ENCODE assay signal across 8 cellular contexts in the genomic region with DNA sequence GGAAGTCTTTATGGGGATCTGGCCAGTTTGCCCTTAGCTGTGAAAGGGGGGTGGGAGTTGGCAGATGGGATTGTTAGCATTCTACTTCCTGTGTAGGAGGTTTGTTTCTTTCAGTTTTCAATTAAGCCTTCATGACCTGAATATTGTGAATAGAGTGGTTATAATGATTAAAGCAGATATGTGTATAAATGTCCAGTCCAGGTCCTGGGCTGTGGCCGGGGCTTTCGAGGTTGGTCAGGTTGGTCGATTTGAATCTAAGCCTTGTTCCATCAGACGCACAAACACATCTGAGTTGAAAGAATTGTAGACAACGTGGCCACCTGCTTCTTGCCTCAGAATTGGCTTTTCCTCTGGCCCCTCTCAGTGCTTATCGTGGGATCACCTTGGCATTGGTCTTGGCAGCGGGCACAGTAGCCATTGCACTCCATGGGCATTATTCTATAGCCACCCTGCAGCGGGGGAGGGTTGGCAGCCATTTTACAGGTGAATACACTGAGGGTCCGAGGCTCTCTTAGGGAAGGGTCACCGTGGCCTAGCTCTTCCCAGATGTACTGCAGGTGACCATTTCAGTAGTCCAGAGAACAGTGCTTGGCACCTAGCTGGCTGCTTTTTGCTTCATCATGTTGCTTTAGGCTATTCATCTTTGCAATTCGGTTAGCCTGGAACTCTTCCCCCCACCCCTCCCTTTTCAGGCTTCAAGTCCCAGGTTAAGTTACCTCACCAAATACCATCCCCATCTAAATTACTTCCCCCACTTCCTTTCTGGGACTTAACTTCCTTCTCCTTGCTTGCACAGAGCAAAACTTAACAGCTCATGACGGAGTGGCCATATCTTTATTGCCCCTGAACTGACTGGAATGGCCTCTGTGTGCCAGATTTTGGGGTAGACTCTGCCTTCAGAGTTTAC. TPM values are rescaled to one million over a fixed set of nuclear protein-coding genes. Genes with fewer than 3 reads are reported as not detected.
DNase-seq lines count a peak whose midpoint lies in the region; ATAC-seq and TF ChIP-seq lines count a peak whose summit lies in the region.

No MANE protein-coding gene starts in this region.

- peaks cover 36% of the 10 kb centered on the region for H3K4me1 Mint-ChIP-seq in T-helper 2 cell treated with Interferon-gamma antibody and Interleukin-4, amounts not matched to agents 5 μg/mL and 100 μg/mL, for 36 hours (ENCODE audit: low read depth)

- H3K36me3 Mint-ChIP-seq in T-helper 2 cell treated with Interferon-gamma antibody and Interleukin-4, amounts not matched to agents 5 μg/mL and 100 μg/mL, for 36 hours (ENCODE audit: low read depth) = peaks cover 20% of the 10 kb centered on the region

- H3K4me1 ChIP-seq in lower lobe of right lung = peaks cover 40% of the 10 kb centered on the region
- peaks cover 31% of the 10 kb centered on the region for H3K4me1 ChIP-seq in upper lobe of right lung

- DNase-seq in T-helper 2 cell treated with Interferon-gamma antibody and Interleukin-4, amounts not matched to agents 5 μg/mL and 100 μg/mL, for 36 hours (ENCODE audit: low spot score) = no peak
- no peak for DNase-seq in T-helper 2 cell
- DNase-seq in astrocyte of the spinal cord (ENCODE audit: low read depth, low spot score) = no peak
- DNase-seq in lower lobe of right lung = no peak
- peak; percentile 60 for DNase-seq in upper lobe of right lung
- DNase-seq in dedifferentiated amniotic fluid mesenchymal stem cell (ENCODE audit: extremely low spot score) = no peak
- DNase-seq in NCI-H1092 treated with DMSO at 0.1 percent for 48 hours (lab: John Stamatoyannopoulos, UW) = no peak

- no peaks in the 10 kb centered on the region for H3K9me3 Mint-ChIP-seq in T-helper 2 cell treated with Interferon-gamma antibody and Interleukin-4, amounts not matched to agents 5 μg/mL and 100 μg/mL, for 36 hours

- ATAC-seq in lower lobe of right lung = peak; percentile 22 to 36
- ATAC-seq in upper lobe of right lung = peak; percentile 30

- peak overlapping the region; percentile 89 for H3K27ac Mint-ChIP-seq in T-helper 2 cell treated with Interferon-gamma antibody and Interleukin-4, amounts not matched to agents 5 μg/mL and 100 μg/mL, for 36 hours

- intact Hi-C loops in lower lobe of right lung (cut with DNase I) = no loop called here
- intact Hi-C loops in upper lobe of right lung (cut with DNase I) = no loop called here

- H3K4me3 ChIP-seq in astrocyte of the spinal cord (ENCODE audit: low read depth, low read length) (peak overlapping the region; percentile 97), lower lobe of right lung (peak overlapping the region; percentile 99), upper lobe of right lung (peak overlapping the region; percentile 97)

- TF ChIP-seq CTCF in astrocyte of the spinal cord (IDR thresholded peaks at IDR 0.05; ENCODE audit: low read depth, low read length) = no peak
- no peak for TF ChIP-seq CTCF in lower lobe of right lung (IDR thresholded peaks at IDR 0.05)
- TF ChIP-seq CTCF in upper lobe of right lung (IDR thresholded peaks at IDR 0.05) = no peak

- in situ Hi-C loops in astrocyte of the spinal cord (cut with HindIII; ENCODE audit: low sequenced_read_pairs) = no loop called here

- H3K27ac ChIP-seq in KOPT-K1 (ENCODE audit: low read depth, low read length, poor library complexity, severe bottlenecking) (peak overlapping the region; percentile 90), lower lobe of right lung (peak overlapping the region; percentile 98), upper lobe of right lung (peak overlapping the region; percentile 94)

- no peaks in the 10 kb centered on the region for H3K27me3 Mint-ChIP-seq in T-helper 2 cell treated with Interferon-gamma antibody and Interleukin-4, amounts not matched to agents 5 μg/mL and 100 μg/mL, for 36 hours (ENCODE audit: low read depth)

- H3K9me3 ChIP-seq in KOPT-K1 (ENCODE audit: insufficient read depth, low read length, poor library complexity, severe bottlenecking) (no peaks in the 10 kb centered on the region), lower lobe of right lung (no peaks in the 10 kb centered on the region), upper lobe of right lung (no peaks in the 10 kb centered on the region)

- H3K4me3 Mint-ChIP-seq in T-helper 2 cell treated with Interferon-gamma antibody and Interleukin-4, amounts not matched to agents 5 μg/mL and 100 μg/mL, for 36 hours = peak overlapping the region; percentile 95

- H3K36me3 ChIP-seq in KOPT-K1 (ENCODE audit: insufficient read depth, low read length) (peaks cover 36% of the 10 kb centered on the region), lower lobe of right lung (peaks cover 30% of the 10 kb centered on the region), upper lobe of right lung (peaks cover 31% of the 10 kb centered on the region)

- no peaks in the 10 kb centered on the region for H3K27me3 ChIP-seq in lower lobe of right lung (ENCODE audit: low read depth)
- no peaks in the 10 kb centered on the region for H3K27me3 ChIP-seq in upper lobe of right lung

RNA-seq across cellular contexts. Expression of a gene that starts 1.1 kb away (rescaled TPM):
- 63.0 TPM for total RNA-seq in lower lobe of right lung
- 74.7 TPM for total RNA-seq in upper lobe of right lung

RNA-seq across cellular contexts. Expression of a gene that starts 21.9 kb away (rescaled TPM):
- 7.2 TPM for total RNA-seq in lower lobe of right lung
- total RNA-seq in upper lobe of right lung = 8.7 TPM

RNA-seq across cellular contexts. Expression of a gene that starts 45.5 kb away (rescaled TPM):
- 1.9 TPM for total RNA-seq in lower lobe of right lung
- total RNA-seq in upper lobe of right lung = 10.6 TPM
